Comparison of ENCODE assay signal across 8 cellular contexts in the genomic region with DNA sequence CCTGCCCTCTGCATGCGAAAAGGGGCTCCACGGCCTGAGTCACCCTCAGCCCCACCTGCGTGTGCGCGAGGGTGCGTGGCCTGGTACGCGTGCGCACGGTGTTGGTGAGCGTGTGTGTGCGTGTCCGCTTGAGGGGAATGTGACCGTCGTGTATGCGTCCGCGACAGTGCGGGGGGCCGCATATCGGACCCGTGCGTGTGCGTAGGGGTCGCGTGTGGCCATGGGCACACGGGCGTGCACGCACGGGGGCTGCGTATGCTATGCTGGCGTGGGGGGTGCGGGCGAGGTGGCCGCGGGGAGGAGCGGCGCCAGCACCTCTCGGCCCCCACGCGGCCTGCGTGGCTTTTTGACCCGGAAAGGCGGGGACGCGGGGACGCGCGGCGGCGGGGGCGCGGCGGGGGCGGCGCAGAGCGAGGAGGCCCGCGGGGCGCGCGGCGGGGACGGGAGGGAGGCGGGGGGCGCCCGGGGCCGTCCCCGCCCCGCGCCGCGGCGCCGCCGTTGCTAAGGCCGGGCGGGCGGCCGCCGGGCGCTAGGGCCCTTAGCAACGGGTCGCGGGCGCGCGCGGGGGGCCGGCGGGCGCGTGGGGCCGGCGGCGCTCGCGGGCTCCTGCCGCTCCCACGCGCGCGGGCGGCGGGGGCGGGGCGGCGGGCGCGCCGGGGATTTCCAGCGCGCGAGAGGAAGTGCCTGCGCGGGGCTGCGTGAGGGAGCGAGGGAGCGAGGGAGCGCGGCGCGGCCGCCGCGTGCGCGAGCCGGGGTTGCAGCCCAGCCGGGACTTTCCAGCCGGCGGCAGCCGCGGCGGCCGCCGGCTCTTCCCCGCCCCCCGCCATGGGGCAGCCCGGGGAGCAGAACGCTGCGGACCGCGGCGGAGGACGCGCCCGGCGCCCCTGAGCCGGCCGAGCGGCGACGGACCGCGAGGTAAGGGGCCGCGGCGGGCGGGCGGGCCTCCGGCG. TPM values are rescaled to one million over a fixed set of nuclear protein-coding genes. Genes with fewer than 3 reads are reported as not detected.
DNase-seq lines count a peak whose midpoint lies in the region; TF ChIP-seq lines count a peak whose summit lies in the region.

A gene with protein sequence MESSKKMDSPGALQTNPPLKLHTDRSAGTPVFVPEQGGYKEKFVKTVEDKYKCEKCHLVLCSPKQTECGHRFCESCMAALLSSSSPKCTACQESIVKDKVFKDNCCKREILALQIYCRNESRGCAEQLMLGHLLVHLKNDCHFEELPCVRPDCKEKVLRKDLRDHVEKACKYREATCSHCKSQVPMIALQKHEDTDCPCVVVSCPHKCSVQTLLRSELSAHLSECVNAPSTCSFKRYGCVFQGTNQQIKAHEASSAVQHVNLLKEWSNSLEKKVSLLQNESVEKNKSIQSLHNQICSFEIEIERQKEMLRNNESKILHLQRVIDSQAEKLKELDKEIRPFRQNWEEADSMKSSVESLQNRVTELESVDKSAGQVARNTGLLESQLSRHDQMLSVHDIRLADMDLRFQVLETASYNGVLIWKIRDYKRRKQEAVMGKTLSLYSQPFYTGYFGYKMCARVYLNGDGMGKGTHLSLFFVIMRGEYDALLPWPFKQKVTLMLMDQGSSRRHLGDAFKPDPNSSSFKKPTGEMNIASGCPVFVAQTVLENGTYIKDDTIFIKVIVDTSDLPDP (plus strand): TSS at position 689 of the 950 bp plus-strand sequence. CDS start 92,753 bp downstream, outside the sequence.

- H3K9me3 ChIP-seq in HAP-1 = no peaks in the 10 kb centered on the region

- 34 to 38% methylated on average over 32 to 56 of the region's 163 CpGs for WGBS in lower leg skin, 2 donors

- intact Hi-C loops in lower leg skin (cut with DNase I; ENCODE audit: low total_unique reads) = no loop called here

- no peaks in the 10 kb centered on the region for H3K27me3 ChIP-seq in HAP-1 (ENCODE audit: low read depth)

- no peak for TF ChIP-seq POLR2A in lower leg skin (IDR thresholded peaks at IDR 0.05)

- in situ Hi-C loops in HAP-1 (cut with MboI; ENCODE audit: low sequenced_read_pairs) = loop anchor here (10.0 kb wide), 1 partner anchor 138 kb away; no protein-coding TSS in a partner anchor

- peaks cover 20% of the 10 kb centered on the region for H3K4me1 ChIP-seq in HAP-1

- DNase-seq in HAP-1 (ENCODE audit: low spot score in 2 of 2) (peak in 1 of 2 experiments; percentile 62), NCI-H146 (lab: John Stamatoyannopoulos, UW) (peak; percentile 70), dermis blood vessel endothelial cell (peak; percentile 68), lower leg skin (ENCODE audit: low spot score in 2 of 2) (no peak), inferior parietal cortex (ENCODE audit: extremely low spot score) (no peak)
- DNase-seq in activated CD4-positive, alpha-beta T cell treated with anti-CD3 and anti-CD28 coated beads, Interleukin-2, amount 50 U/mL, for 48 hours = peak; percentile 75 to 78
- DNase-seq in stimulated activated CD4-positive, alpha-beta T cell treated with anti-CD3 and anti-CD28 coated beads, Interleukin-4, amount 100 ng/mL, for 4 hours = peak; percentile 81 to 88

- H3K4me3 ChIP-seq in GM08714 (ENCODE audit: low read length) (peak within 1 kb of the TSS; percentile 98), HAP-1 (peak within 1 kb of the TSS; percentile 66), lower leg skin (ENCODE audit: low read depth, poor library complexity, severe bottlenecking) (peak within 1 kb of the TSS; percentile 81)

- no peaks in the 10 kb centered on the region; the same call in 1 of the 2 replicates for H3K36me3 ChIP-seq in HAP-1 (replicated peaks)

- TF ChIP-seq CTCF in lower leg skin (IDR thresholded peaks at IDR 0.05) = no peak

RNA-seq across cellular contexts. Expression of the gene that starts here (rescaled TPM):
- 27.6 and 30.3 TPM in 2 replicates for total RNA-seq in dermis blood vessel endothelial cell
- total RNA-seq in lower leg skin = 10 to 100 TPM in 3 of 4 donors, 1 to 10 TPM in 1; 3.0 to 14.4 (median 12.1) TPM

Comparison
In these comparisons a context has a peak if more than half of its experiments do, and no peak if none do; other contexts are left out.
1. DNase-seq: peak in NCI-H146 (single experiment), activated CD4-positive, alpha-beta T cell treated with anti-CD3 and anti-CD28 coated beads, Interleukin-2, amount 50 U/mL, for 48 hours (2 of 2), dermis blood vessel endothelial cell (single experiment) and stimulated activated CD4-positive, alpha-beta T cell treated with anti-CD3 and anti-CD28 coated beads, Interleukin-4, amount 100 ng/mL, for 4 hours (2 of 2); none in lower leg skin (0 of 2) and inferior parietal cortex (single experiment).
2. Peak in every context shown above with its lines, with median percentiles within 50 percentile points of each other: H3K4me3 ChIP-seq.